ENCODE assay signal across 11 cellular contexts in genomic region chr6:127023001-127023778, GRCh38.
DNase-seq lines count a peak whose midpoint lies in the region; ATAC-seq, FAIRE-seq and TF ChIP-seq lines count a peak whose summit lies in the region.
"Had no signal": no experiment of that assay in that cellular context is flagged by ENCODE, and none has a peak within 500 bp of the region (broad histone marks: within the 10 kb centered on the region; RNA-seq: fewer than 3 reads in every experiment).

No MANE protein-coding gene starts in this region.

- no peak for TF ChIP-seq POLR2A in spleen (IDR thresholded peaks at IDR 0.05)
- TF ChIP-seq POLR2A in stomach (IDR thresholded peaks at IDR 0.05) = no peak

- FAIRE-seq in pancreas (lab: Jason Lieb, UNC) = no peak
- FAIRE-seq: H1 had no signal

- H3K27ac ChIP-seq in pancreas (no peak overlapping the region), spleen (no peak overlapping the region), stomach (no peak overlapping the region)

- H3K4me1 ChIP-seq in pancreas (peaks cover 0 to 7% (median 0%) of the 10 kb centered on the region in 3 donors), spleen (no peaks in the 10 kb centered on the region), stomach (peaks cover 6 to 30% (median 18%) of the 10 kb centered on the region in 4 donors)

- H3K27me3 ChIP-seq in pancreas (peaks cover 0 to 29% (median 0%) of the 10 kb centered on the region in 4 donors), spleen (replicated peaks in 1 of 7) (no peaks in the 10 kb centered on the region), stomach (no peaks in the 10 kb centered on the region)

- no peak for TF ChIP-seq EP300 in stomach (IDR thresholded peaks at IDR 0.05)

- peak; percentile 54 for ATAC-seq in left lobe of liver
- peak; percentile 24 to 85 (median 70) for ATAC-seq in pancreas

- H3K9me3 ChIP-seq in pancreas (no peaks in the 10 kb centered on the region), spleen (no peaks in the 10 kb centered on the region), stomach (no peaks in the 10 kb centered on the region)

- TF ChIP-seq CTCF in pancreas (IDR thresholded peaks at IDR 0.05) = no peak
- no peak for TF ChIP-seq CTCF in spleen (IDR thresholded peaks at IDR 0.05 in 8 of 11, conservative IDR thresholded peaks at IDR 0.05 in 3 of 11)
- TF ChIP-seq CTCF in stomach (IDR thresholded peaks at IDR 0.05) = no peak

- DNase-seq in DMS53 treated with DMSO at 0.1 percent for 48 hours (lab: John Stamatoyannopoulos, UW; ENCODE audit: unreplicated experiment) (peak; percentile 56), NCI-H69 (lab: John Stamatoyannopoulos, UW) (peak; percentile 31), left lobe of liver (ENCODE audit: low spot score) (no peak), pancreas (no peak), GDM1 (lab: John Stamatoyannopoulos, UW) (no peak), spleen (no peak), stomach (no peak)
- DNase-seq: ACHN, AML-193, Kasumi-1 had no signal

- 16 to 39% methylated on average over 1 of the region's 1 CpG for WGBS in pancreas, 2 donors
- 81 to 92% (median 88%) methylated on average over 1 of the region's 1 CpG for WGBS in spleen, 5 donors
- 37 to 46% (median 42%) methylated on average over 1 of the region's 1 CpG for WGBS in stomach, 5 donors

- H3K36me3 ChIP-seq in pancreas (no peaks in the 10 kb centered on the region), spleen (no peaks in the 10 kb centered on the region), stomach (no peaks in the 10 kb centered on the region)

- intact Hi-C loops in pancreas (cut with DNase I) = no loop called here
- intact Hi-C loops in spleen (cut with DNase I; ENCODE audit: low total_unique reads) = no loop called here
- intact Hi-C loops in stomach (cut with DNase I; ENCODE audit: low total_unique reads) = no loop called here

- no peak overlapping the region for H3K4me3 ChIP-seq in pancreas
- H3K4me3 ChIP-seq in spleen = no peak overlapping the region
- H3K4me3 ChIP-seq in stomach = no peak overlapping the region

Comparison
In these comparisons a context has a peak if more than half of its experiments do, and no peak if none do; other contexts are left out.
1. DNase-seq: peak in DMS53 treated with DMSO at 0.1 percent for 48 hours (single experiment) and NCI-H69 (single experiment); none in left lobe of liver (single experiment), pancreas (0 of 6), GDM1 (single experiment), spleen (single experiment) and stomach (single experiment).